ENCODE assay signal across 14 cellular contexts in genomic region chr3:161291191-161291901, GRCh38.
A peak's percentile ranks its signal among the peaks of the same experiment; 100 is the strongest.
DNase-seq lines count a peak whose midpoint lies in the region; ATAC-seq, FAIRE-seq and TF ChIP-seq lines count a peak whose summit lies in the region.
"Had no signal": no experiment of that assay in that cellular context is flagged by ENCODE, and none has a peak within 500 bp of the region (broad histone marks: within the 10 kb centered on the region; RNA-seq: fewer than 3 reads in every experiment).

No MANE protein-coding gene starts in this region.

- TF ChIP-seq EP300 in Ishikawa (IDR thresholded peaks at IDR 0.05; ENCODE audit: borderline replicate concordance) = peak; percentile 61; the same call in 1 of the 2 replicates

- H3K27me3 Mint-ChIP-seq in activated CD4-positive, alpha-beta memory T cell treated with anti-CD3 and anti-CD28 coated beads, Interleukin-2, amount 10 ng/mL, durations not matched to agents 7 days and 5 days = peaks cover 11% of the 10 kb centered on the region
- H3K27me3 Mint-ChIP-seq: activated CD4-positive, alpha-beta memory T cell treated with anti-CD3 and anti-CD28 coated beads for 36 hours had no signal

- CTCF ChIA-PET in activated CD4-positive, alpha-beta memory T cell treated with anti-CD3 and anti-CD28 coated beads, Interleukin-2, amount 10 ng/mL, durations not matched to agents 7 days and 5 days (lab: Charles Lee) = interaction anchor here (1.2 kb wide), 1 partner anchor 17 kb away, joined by 3 read pairs; no protein-coding TSS in a partner anchor

- H3K27ac Mint-ChIP-seq in activated CD4-positive, alpha-beta memory T cell treated with anti-CD3 and anti-CD28 coated beads, Interleukin-2, amount 10 ng/mL, durations not matched to agents 7 days and 5 days = no peak overlapping the region
- H3K27ac Mint-ChIP-seq: activated CD4-positive, alpha-beta memory T cell treated with anti-CD3 and anti-CD28 coated beads for 36 hours had no signal

- H3K4me3 Mint-ChIP-seq in activated CD4-positive, alpha-beta memory T cell treated with anti-CD3 and anti-CD28 coated beads, Interleukin-2, amount 10 ng/mL, durations not matched to agents 7 days and 5 days = no peak overlapping the region
- H3K4me3 Mint-ChIP-seq: activated CD4-positive, alpha-beta memory T cell treated with anti-CD3 and anti-CD28 coated beads for 36 hours had no signal

- ATAC-seq in GM18498 (IDR thresholded peaks at IDR 0.05; ENCODE audit: unreplicated experiment) = no peak
- ATAC-seq: GM12878 had no signal

- DNase-seq in NCI-H2171 treated with DMSO at 0.1 percent for 48 hours (lab: John Stamatoyannopoulos, UW) (peak; percentile 83), cerebellar cortex (ENCODE audit: low spot score) (peak; percentile 73), urothelium cell line (ENCODE audit: low spot score) (peak; percentile 48), SK-N-DZ (ENCODE audit: low spot score) (no peak)
- no peak for DNase-seq in activated CD4-positive, alpha-beta memory T cell treated with anti-CD3 and anti-CD28 coated beads, Interleukin-2, amount 10 ng/mL, durations not matched to agents 7 days and 5 days
- DNase-seq: activated CD4-positive, alpha-beta memory T cell treated with anti-CD3 and anti-CD28 coated beads for 36 hours; cerebellar nuclear complex; islet precursor cell; Kasumi-1; NCI-H187 treated with DMSO at 0.1 percent for 48 hours had no signal

- H3K36me3 Mint-ChIP-seq in activated CD4-positive, alpha-beta memory T cell treated with anti-CD3 and anti-CD28 coated beads, Interleukin-2, amount 10 ng/mL, durations not matched to agents 7 days and 5 days (ENCODE audit: low read depth) = no peaks in the 10 kb centered on the region

- TF ChIP-seq RAD21 in Ishikawa (IDR thresholded peaks at IDR 0.05; ENCODE audit: low read depth) = no peak

- no peak for FAIRE-seq in urothelium cell line (lab: Jason Lieb, UNC)
- FAIRE-seq: endometrium, GM12878 had no signal

- POLR2A ChIA-PET in activated CD4-positive, alpha-beta memory T cell treated with anti-CD3 and anti-CD28 coated beads, Interleukin-2, amount 10 ng/mL, durations not matched to agents 7 days and 5 days (lab: Charles Lee) = no interaction called here

- H3K9me3 Mint-ChIP-seq in activated CD4-positive, alpha-beta memory T cell treated with anti-CD3 and anti-CD28 coated beads, Interleukin-2, amount 10 ng/mL, durations not matched to agents 7 days and 5 days = peaks cover 2% of the 10 kb centered on the region

- no peaks in the 10 kb centered on the region for H3K4me1 Mint-ChIP-seq in activated CD4-positive, alpha-beta memory T cell treated with anti-CD3 and anti-CD28 coated beads, Interleukin-2, amount 10 ng/mL, durations not matched to agents 7 days and 5 days

TF ChIP-seq in Ishikawa, 13 proteins besides CTCF, POLR2A, EP300 and RAD21:
- no peak for TF ChIP-seq USF1 (IDR thresholded peaks at IDR 0.05)
- no peak for TF ChIP-seq ZBTB7A (IDR thresholded peaks at IDR 0.05; ENCODE audit: low read depth)
- peak; percentile 86 for TF ChIP-seq TCF12 (IDR thresholded peaks at IDR 0.05; ENCODE audit: low read depth)
- TF ChIP-seq NFIC (IDR thresholded peaks at IDR 0.05) = peak; percentile 90
- TF ChIP-seq YY1 (IDR thresholded peaks at IDR 0.05; ENCODE audit: low read depth) = peak; percentile 60; the same call in 1 of the 2 replicates
- no peak for TF ChIP-seq MAX (IDR thresholded peaks at IDR 0.05)
- TF ChIP-seq EGR1 (IDR thresholded peaks at IDR 0.05) = no peak
- TF ChIP-seq CEBPB (IDR thresholded peaks at IDR 0.05) = no peak

Comparison
In these comparisons a context has a peak if more than half of its experiments do, and no peak if none do; other contexts are left out.
1. DNase-seq: peak in NCI-H2171 treated with DMSO at 0.1 percent for 48 hours (single experiment), cerebellar cortex (single experiment) and urothelium cell line (single experiment); none in SK-N-DZ (single experiment) and activated CD4-positive, alpha-beta memory T cell treated with anti-CD3 and anti-CD28 coated beads, Interleukin-2, amount 10 ng/mL, durations not matched to agents 7 days and 5 days (single experiment).